ENCODE assay signal across 8 cellular contexts in the genomic region with DNA sequence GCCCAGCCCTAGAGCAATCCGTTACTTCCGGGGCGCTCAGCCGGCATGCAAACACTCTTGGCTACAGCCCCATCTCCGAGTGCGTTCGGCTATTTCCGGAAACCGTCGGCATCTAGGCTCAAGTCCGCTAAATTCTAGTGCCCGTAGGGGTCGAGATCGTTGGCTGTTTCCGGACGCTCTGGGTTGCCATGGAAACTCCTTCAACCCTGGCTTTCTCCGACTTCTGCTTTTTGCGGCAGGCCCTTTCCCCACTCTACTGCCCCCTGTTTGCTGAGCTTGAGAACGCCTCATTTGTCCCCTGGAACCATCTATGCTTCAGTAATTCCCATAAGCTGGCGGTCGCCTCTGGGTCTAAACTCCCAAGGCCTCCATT. TPM values are rescaled to one million over a fixed set of nuclear protein-coding genes. Genes with fewer than 3 reads are reported as not detected.
A peak's percentile ranks its signal among the peaks of the same experiment; 100 is the strongest.
DNase-seq lines count a peak whose midpoint lies in the region; ATAC-seq, FAIRE-seq and TF ChIP-seq lines count a peak whose summit lies in the region.

No MANE protein-coding gene starts in this region.

- H3K9me3 ChIP-seq in adrenal gland (replicated peaks in 1 of 3) (no peaks in the 10 kb centered on the region), upper lobe of right lung (no peaks in the 10 kb centered on the region)

- no peaks in the 10 kb centered on the region for H3K27me3 ChIP-seq in adrenal gland
- no peaks in the 10 kb centered on the region for H3K27me3 ChIP-seq in upper lobe of right lung

- 0 to 2% (median 1%) methylated on average over 6 to 21 of the region's 21 CpGs for WGBS in adrenal gland, 4 donors

- no peak for FAIRE-seq in GM12892 (lab: Jason Lieb, UNC)

- H3K36me3 ChIP-seq in adrenal gland (replicated peaks in 1 of 2) (peaks cover 0 to 6% of the 10 kb centered on the region in 2 donors), upper lobe of right lung (peaks cover 5% of the 10 kb centered on the region)

- intact Hi-C loops in adrenal gland (cut with DNase I): loop anchor here in 1 of 2 donors (5.0 kb wide), 1 partner anchor 35 kb away; no protein-coding TSS in a partner anchor
- intact Hi-C loops in left cardiac atrium (cut with DNase I): loop anchor here in 1 of 2 donors (5.0 kb wide), 1 partner anchor 35 kb away; no protein-coding TSS in a partner anchor
- intact Hi-C loops in posterior cingulate gyrus (cut with DNase I): no loop called here
- intact Hi-C loops in upper lobe of right lung (cut with DNase I): no loop called here

- TF ChIP-seq CTCF in adrenal gland (IDR thresholded peaks at IDR 0.05) (peak; percentile 20 to 79 (median 60)), upper lobe of right lung (IDR thresholded peaks at IDR 0.05) (peak; percentile 60)

- peak overlapping the region; percentile 84 to 97 (median 95) for H3K27ac ChIP-seq in adrenal gland
- H3K27ac ChIP-seq in upper lobe of right lung: peak overlapping the region; percentile 96

- H3K4me1 ChIP-seq in adrenal gland (replicated peaks in 1 of 2): peaks cover 25 to 48% of the 10 kb centered on the region in 2 donors
- peaks cover 38% of the 10 kb centered on the region for H3K4me1 ChIP-seq in upper lobe of right lung

- DNase-seq in GM12892 (ENCODE audit: insufficient read length) (peak; percentile 99), NCI-H1417 (lab: John Stamatoyannopoulos, UW) (peak; percentile 92 to 98 (median 95)), SW480 (ENCODE audit: low spot score) (peak; percentile 94), adrenal gland (peak; percentile 95 to 99 (median 98)), left cardiac atrium (peak; percentile 97), posterior cingulate gyrus (peak; percentile 90 to 99 (median 94)), upper lobe of right lung (peak; percentile 96)

- TF ChIP-seq POLR2A in GM12892 (IDR thresholded peaks at IDR 0.05; ENCODE audit: low read depth, low read length) (0 out of 2 replicates have a peak, but pooled peaks have one; percentile 51), adrenal gland (IDR thresholded peaks at IDR 0.05) (no peak)

- ATAC-seq in HG02798 (IDR thresholded peaks at IDR 0.05; ENCODE audit: poor library complexity, unreplicated experiment) (peak; percentile 66), left cardiac atrium (peak; percentile 64 to 81), upper lobe of right lung (peak; percentile 68)

- H3K4me3 ChIP-seq in adrenal gland (peak overlapping the region in 3 of 4 donors; percentile 36 to 84 (median 51)), upper lobe of right lung (peak overlapping the region; percentile 81)

RNA-seq across cellular contexts. Expression of a gene that starts 0.5 kb away (rescaled TPM):
- 4.0 TPM for polyA plus RNA-seq in GM12892 (2012; ENCODE audit: missing spikeins)
- total RNA-seq in adrenal gland (100 to 1,000 TPM in 3 of 8 donors, 10 to 100 TPM in 5; 32.9 to 124 (median 80.4) TPM), left cardiac atrium (10 to 100 TPM; 22.1 to 24.5 TPM), upper lobe of right lung (24.2 TPM)
- polyA plus RNA-seq in adrenal gland: 10 to 100 TPM in 2 of 3 donors, 1 to 10 TPM in 1; 6.7 to 21.0 (median 10.8) TPM

RNA-seq across cellular contexts. Expression of a gene that starts 21.2 kb away (rescaled TPM):
- polyA plus RNA-seq in GM12892 (2012; ENCODE audit: missing spikeins): 309 TPM
- total RNA-seq in adrenal gland: 100 to 1,000 TPM; 103 to 372 (median 185) TPM
- polyA plus RNA-seq in adrenal gland: 100 to 1,000 TPM in 2 of 3 donors, 10 to 100 TPM in 1; 99.2 to 268 (median 158) TPM
- 10 to 100 TPM; 43.7 to 68.9 TPM for total RNA-seq in left cardiac atrium
- total RNA-seq in upper lobe of right lung: 554 TPM

RNA-seq across cellular contexts. Expression of a gene that starts 40.6 kb away (rescaled TPM):
- polyA plus RNA-seq in GM12892 (2012; ENCODE audit: missing spikeins): 7.1 TPM
- total RNA-seq in adrenal gland (10 to 100 TPM; 10.3 to 47.4 (median 24.0) TPM), left cardiac atrium (10 to 100 TPM in 1 of 2 donors, 1 to 10 TPM in 1; 8.7 to 13.4 TPM), upper lobe of right lung (8.2 TPM)
- polyA plus RNA-seq in adrenal gland: 10 to 100 TPM; 21.1 to 41.4 (median 40.8) TPM

RNA-seq across cellular contexts. Expression of a gene that starts 51.4 kb away (rescaled TPM):
- 2.2 TPM for polyA plus RNA-seq in GM12892 (2012; ENCODE audit: missing spikeins)
- total RNA-seq in adrenal gland (10 to 100 TPM in 3 of 8 donors, 1 to 10 TPM in 5; 2.3 to 32.3 (median 6.9) TPM), left cardiac atrium (10 to 100 TPM; 23.8 to 29.2 TPM), upper lobe of right lung (1.9 TPM)
- polyA plus RNA-seq in adrenal gland: 10 to 100 TPM in 1 of 3 donors, 1 to 10 TPM in 2; 4.0 to 16.6 (median 5.8) TPM

RNA-seq across cellular contexts. Expression of a gene that starts 54.9 kb away (rescaled TPM):
- polyA plus RNA-seq in GM12892 (2012; ENCODE audit: missing spikeins): 7.8 TPM
- total RNA-seq in adrenal gland (10 to 100 TPM in 6 of 8 donors, 1 to 10 TPM in 2; 6.0 to 18.6 (median 12.5) TPM), left cardiac atrium (1 to 10 TPM; 5.5 to 7.9 TPM), upper lobe of right lung (23.1 TPM)
- 10 to 100 TPM in 1 of 3 donors, 1 to 10 TPM in 2; 1.8 to 19.1 (median 7.1) TPM for polyA plus RNA-seq in adrenal gland

Comparison
In these comparisons a context has a peak if more than half of its experiments do, and no peak if none do; other contexts are left out.
1. Peak in every context shown above with its lines: DNase-seq, ATAC-seq, H3K4me3 ChIP-seq and H3K27ac ChIP-seq.